Comparison of ENCODE assay signal across 24 cellular contexts in the genomic region with DNA sequence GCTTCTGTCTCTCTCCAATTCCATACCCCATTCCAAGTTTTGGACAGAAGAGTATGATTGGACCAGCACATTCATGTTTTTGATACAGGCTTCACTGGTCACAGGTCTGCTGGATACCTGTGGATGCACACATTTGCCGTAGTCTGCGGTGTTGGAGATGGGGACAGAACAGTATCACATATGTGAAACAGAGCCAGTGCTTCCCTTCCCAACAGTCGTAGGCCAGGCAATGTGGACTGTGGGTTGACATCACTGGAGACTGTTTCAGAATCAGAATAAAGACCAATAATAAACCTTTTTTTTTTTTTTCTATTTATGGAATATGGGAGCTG. TPM values are rescaled to one million over a fixed set of nuclear protein-coding genes. Genes with fewer than 3 reads are reported as not detected.
A peak's percentile ranks its signal among the peaks of the same experiment; 100 is the strongest.
DNase-seq lines count a peak whose midpoint lies in the region; ATAC-seq and TF ChIP-seq lines count a peak whose summit lies in the region.
"Had no signal": no experiment of that assay in that cellular context is flagged by ENCODE, and none has a peak within 500 bp of the region (broad histone marks: within the 10 kb centered on the region; RNA-seq: fewer than 3 reads in every experiment).

No MANE protein-coding gene starts in this region.

- peak overlapping the region; percentile 11 for H3K27ac ChIP-seq in left ventricle myocardium inferior (replicated peaks)
- no peak overlapping the region for H3K27ac ChIP-seq in CD4-positive, alpha-beta memory T cell (ENCODE audit: low read depth, low read length)
- H3K27ac ChIP-seq: BLaER1, colonic mucosa had no signal

- H3K4me1 Mint-ChIP-seq in CD4-positive, alpha-beta memory T cell = peaks cover 36 to 70% (median 46%) of the 10 kb centered on the region in 4 donors

- no peaks in the 10 kb centered on the region for H3K36me3 ChIP-seq in left ventricle myocardium inferior
- no peaks in the 10 kb centered on the region for H3K36me3 ChIP-seq in CD4-positive, alpha-beta memory T cell (ENCODE audit: insufficient read depth, low read length)
- H3K36me3 ChIP-seq: colonic mucosa, upper lobe of left lung had no signal

- no peaks in the 10 kb centered on the region for H3K9me3 Mint-ChIP-seq in CD4-positive, alpha-beta memory T cell
- H3K9me3 Mint-ChIP-seq: activated CD4-positive, alpha-beta memory T cell treated with anti-CD3 and anti-CD28 coated beads, Interleukin-2, amount 10 ng/mL, durations not matched to agents 7 days and 5 days; IgD-negative memory B cell; nephron; T-cell had no signal

- POLR2A ChIA-PET in CD4-positive, alpha-beta memory T cell (lab: Charles Lee; ENCODE audit: partially characterized antibody) = no interaction called here

- TF ChIP-seq CTCF in left ventricle myocardium inferior (IDR thresholded peaks at IDR 0.05; ENCODE audit: borderline replicate concordance) = no peak

- no peaks in the 10 kb centered on the region for H3K27me3 ChIP-seq in left ventricle myocardium inferior (ENCODE audit: low read depth)
- H3K27me3 ChIP-seq in CD4-positive, alpha-beta memory T cell (ENCODE audit: insufficient read depth, low read length) = no peaks in the 10 kb centered on the region
- H3K27me3 ChIP-seq: BLaER1, colonic mucosa, upper lobe of left lung had no signal

- H3K27me3 Mint-ChIP-seq in CD4-positive, alpha-beta memory T cell = no peaks in the 10 kb centered on the region
- H3K27me3 Mint-ChIP-seq: activated CD4-positive, alpha-beta memory T cell treated with anti-CD3 and anti-CD28 coated beads, Interleukin-2, amount 10 ng/mL, durations not matched to agents 7 days and 5 days; IgD-negative memory B cell; T-cell had no signal

- peak; percentile 7 for ATAC-seq in SK-N-SH treated with all-trans-retinoic acid at 6 μM for 48 hours
- peak; percentile 24 for ATAC-seq in left lobe of liver
- ATAC-seq in GM19467 (IDR thresholded peaks at IDR 0.05; ENCODE audit: unreplicated experiment) = no peak
- no peak for ATAC-seq in HG03175 (IDR thresholded peaks at IDR 0.05; ENCODE audit: unreplicated experiment)
- ATAC-seq in GM21723 (IDR thresholded peaks at IDR 0.05; ENCODE audit: unreplicated experiment) = no peak
- ATAC-seq: sciatic nerve, T-cell had no signal

- no peak overlapping the region for H3K4me3 ChIP-seq in left ventricle myocardium inferior
- no peak overlapping the region for H3K4me3 ChIP-seq in CD4-positive, alpha-beta memory T cell (ENCODE audit: low read length in 2 of 2)
- H3K4me3 ChIP-seq: BLaER1, colonic mucosa, mucosa of descending colon, upper lobe of left lung had no signal

- peaks cover 86% of the 10 kb centered on the region for H3K4me1 ChIP-seq in left ventricle myocardium inferior
- H3K4me1 ChIP-seq in CD4-positive, alpha-beta memory T cell (ENCODE audit: insufficient read depth, low read length) = no peaks in the 10 kb centered on the region
- H3K4me1 ChIP-seq: BLaER1, colonic mucosa had no signal

- DNase-seq in left ventricle myocardium inferior = no peak
- DNase-seq in cardiac septum (ENCODE audit: low spot score) = no peak
- DNase-seq in left lobe of liver (ENCODE audit: low spot score) = no peak
- DNase-seq in CD4-positive, alpha-beta memory T cell = no peak
- DNase-seq: activated CD4-positive, alpha-beta memory T cell treated with anti-CD3 and anti-CD28 coated beads, Interleukin-2, amount 10 ng/mL, durations not matched to agents 7 days and 5 days; activated effector memory CD4-positive, alpha-beta T cell treated with Interleukin-2 at 50 U/mL for 16 hours; Caco-2; colonic mucosa; DMS79 treated with DMSO at 0.1 percent for 48 hours; hypothalamus; mucosa of descending colon; NCI-H1105; NCI-H2029; SIG-M5; T-cell; upper lobe of left lung had no signal

- no peaks in the 10 kb centered on the region for H3K36me3 Mint-ChIP-seq in CD4-positive, alpha-beta memory T cell

- H3K9me3 ChIP-seq in left ventricle myocardium inferior (replicated peaks) = no peaks in the 10 kb centered on the region
- no peaks in the 10 kb centered on the region for H3K9me3 ChIP-seq in CD4-positive, alpha-beta memory T cell (ENCODE audit: control insufficient read depth in 1 of 2, low read length in 2 of 2)
- H3K9me3 ChIP-seq: colonic mucosa, mucosa of descending colon, upper lobe of left lung had no signal

- CTCF ChIA-PET in CD4-positive, alpha-beta memory T cell (lab: Charles Lee; ENCODE audit: partially characterized antibody) = no interaction called here

- peak overlapping the region in 1 of 8 donors; percentile 7 for H3K4me3 Mint-ChIP-seq in CD4-positive, alpha-beta memory T cell
- H3K4me3 Mint-ChIP-seq: activated CD4-positive, alpha-beta memory T cell treated with anti-CD3 and anti-CD28 coated beads, Interleukin-2, amount 10 ng/mL, durations not matched to agents 7 days and 5 days; IgD-negative memory B cell; nephron; T-cell had no signal

- H3K27ac Mint-ChIP-seq in CD4-positive, alpha-beta memory T cell = peak overlapping the region in 1 of 7 donors; percentile 27
- H3K27ac Mint-ChIP-seq: activated CD4-positive, alpha-beta memory T cell treated with anti-CD3 and anti-CD28 coated beads, Interleukin-2, amount 10 ng/mL, durations not matched to agents 7 days and 5 days; T-cell had no signal

- intact Hi-C loops in left ventricle myocardium inferior (cut with micrococcal nuclease) = no loop called here
- intact Hi-C loops in cardiac septum (cut with DNase I) = no loop called here
- intact Hi-C loops in CD4-positive, alpha-beta memory T cell (cut with micrococcal nuclease) = no loop called here

TF ChIP-seq in SK-N-SH treated with all-trans-retinoic acid at 6 μM for 48 hours, 23 proteins besides CTCF, POLR2A, EP300 and RAD21 (continues in another document):
- TF ChIP-seq ISL1 (CRISPR knock-in tag; IDR thresholded peaks at IDR 0.05) (no peak), TOX (CRISPR knock-in tag; IDR thresholded peaks at IDR 0.05; ENCODE audit: borderline replicate concordance) (no peak), RARB (CRISPR knock-in tag; IDR thresholded peaks at IDR 0.05) (no peak), ESRRG (CRISPR knock-in tag; IDR thresholded peaks at IDR 0.05) (no peak), PPARA (CRISPR knock-in tag; IDR thresholded peaks at IDR 0.05; ENCODE audit: borderline replicate concordance) (no peak), BACH2 (CRISPR knock-in tag; IDR thresholded peaks at IDR 0.05; ENCODE audit: borderline replicate concordance) (no peak), POU6F1 (CRISPR knock-in tag; IDR thresholded peaks at IDR 0.05; ENCODE audit: borderline replicate concordance, low read depth) (no peak), OSR1 (CRISPR knock-in tag; IDR thresholded peaks at IDR 0.05) (no peak)
- TF ChIP-seq, protein P1, sequence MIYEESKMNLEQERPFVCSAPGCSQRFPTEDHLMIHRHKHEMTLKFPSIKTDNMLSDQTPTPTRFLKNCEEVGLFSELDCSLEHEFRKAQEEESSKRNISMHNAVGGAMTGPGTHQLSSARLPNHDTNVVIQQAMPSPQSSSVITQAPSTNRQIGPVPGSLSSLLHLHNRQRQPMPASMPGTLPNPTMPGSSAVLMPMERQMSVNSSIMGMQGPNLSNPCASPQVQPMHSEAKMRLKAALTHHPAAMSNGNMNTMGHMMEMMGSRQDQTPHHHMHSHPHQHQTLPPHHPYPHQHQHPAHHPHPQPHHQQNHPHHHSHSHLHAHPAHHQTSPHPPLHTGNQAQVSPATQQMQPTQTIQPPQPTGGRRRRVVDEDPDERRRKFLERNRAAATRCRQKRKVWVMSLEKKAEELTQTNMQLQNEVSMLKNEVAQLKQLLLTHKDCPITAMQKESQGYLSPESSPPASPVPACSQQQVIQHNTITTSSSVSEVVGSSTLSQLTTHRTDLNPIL (CRISPR knock-in tag; IDR thresholded peaks at IDR 0.05; ENCODE audit: low read depth) = no peak
- TF ChIP-seq, protein P2, sequence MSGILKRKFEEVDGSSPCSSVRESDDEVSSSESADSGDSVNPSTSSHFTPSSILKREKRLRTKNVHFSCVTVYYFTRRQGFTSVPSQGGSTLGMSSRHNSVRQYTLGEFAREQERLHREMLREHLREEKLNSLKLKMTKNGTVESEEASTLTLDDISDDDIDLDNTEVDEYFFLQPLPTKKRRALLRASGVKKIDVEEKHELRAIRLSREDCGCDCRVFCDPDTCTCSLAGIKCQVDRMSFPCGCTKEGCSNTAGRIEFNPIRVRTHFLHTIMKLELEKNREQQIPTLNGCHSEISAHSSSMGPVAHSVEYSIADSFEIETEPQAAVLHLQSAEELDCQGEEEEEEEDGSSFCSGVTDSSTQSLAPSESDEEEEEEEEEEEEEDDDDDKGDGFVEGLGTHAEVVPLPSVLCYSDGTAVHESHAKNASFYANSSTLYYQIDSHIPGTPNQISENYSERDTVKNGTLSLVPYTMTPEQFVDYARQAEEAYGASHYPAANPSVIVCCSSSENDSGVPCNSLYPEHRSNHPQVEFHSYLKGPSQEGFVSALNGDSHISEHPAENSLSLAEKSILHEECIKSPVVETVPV (CRISPR knock-in tag; IDR thresholded peaks at IDR 0.05) = no peak

RNA-seq across cellular contexts. Expression of gene ACSL3, which starts 18.7 kb away (rescaled TPM):
- total RNA-seq in left ventricle myocardium inferior = 50.1 TPM
- 37.4 TPM for total RNA-seq in cardiac septum
- total RNA-seq in left lobe of liver = 41.5 TPM
- 10 to 100 TPM; 24.8 to 30.9 TPM for total RNA-seq in CD4-positive, alpha-beta memory T cell
- 10 to 100 TPM; 25.2 to 26.5 TPM for polyA plus RNA-seq in CD4-positive, alpha-beta memory T cell

Comparison
In these comparisons a context has a peak if more than half of its experiments do, and no peak if none do; other contexts are left out.
1. ATAC-seq: peak in SK-N-SH treated with all-trans-retinoic acid at 6 μM for 48 hours (single experiment) and left lobe of liver (single experiment); none in GM19467 (single experiment), HG03175 (single experiment) and GM21723 (single experiment).